21 cellular contexts compared by ENCODE assay signal in the genomic region with DNA sequence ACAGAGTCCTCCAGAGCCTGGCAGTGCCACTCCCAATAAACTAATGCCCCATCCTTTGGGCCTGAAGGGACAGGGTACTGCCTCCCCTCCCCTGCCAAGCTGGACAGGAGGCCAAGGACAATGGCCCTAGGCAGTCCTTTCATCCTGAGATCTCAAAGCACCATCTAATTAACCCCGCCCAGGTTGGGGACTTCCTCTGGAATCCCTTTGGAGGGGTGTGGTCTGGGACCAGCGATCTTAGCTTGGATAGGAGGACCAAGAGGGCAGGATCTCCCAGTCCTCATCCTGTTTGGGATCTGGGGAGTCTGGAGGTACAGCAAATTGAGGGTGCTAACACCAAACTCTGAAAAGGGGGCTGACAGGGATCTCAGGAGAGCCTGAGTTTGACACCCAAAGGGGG. TPM values are rescaled to one million over a fixed set of nuclear protein-coding genes. Genes with fewer than 3 reads are reported as not detected.
A peak's percentile ranks its signal among the peaks of the same experiment; 100 is the strongest.
DNase-seq lines count a peak whose midpoint lies in the region; ATAC-seq and TF ChIP-seq lines count a peak whose summit lies in the region.
"Had no signal": no experiment of that assay in that cellular context is flagged by ENCODE, and none has a peak within 500 bp of the region (broad histone marks: within the 10 kb centered on the region; RNA-seq: fewer than 3 reads in every experiment).

No MANE protein-coding gene starts in this region.

- peak; percentile 59 for DNase-seq in GM23338 (ENCODE audit: low spot score)
- no peak for DNase-seq in HCT116 (ENCODE audit: low read depth, low spot score)
- DNase-seq in SW480 (ENCODE audit: low spot score): peak; percentile 30
- DNase-seq in osteoblast (ENCODE audit: insufficient read length, low spot score, missing footprints): peak; percentile 32
- no peak for DNase-seq in NK-92 (lab: John Stamatoyannopoulos, UW; ENCODE audit: unreplicated experiment)
- DNase-seq: C1 segment of cervical spinal cord; CD4-positive, alpha-beta memory T cell; COR-L47; DMS53; GDM1; NCI-H1048; NCI-H187; NCI-H2081 treated with DMSO at 0.1 percent for 48 hours; NCI-H524; SJCRH30; T-helper 2 cell had no signal

- H3K27ac ChIP-seq in GM23338 (ENCODE audit: low read depth) (no peak overlapping the region), HCT116 (ENCODE audit: low read depth, low read length) (no peak overlapping the region), osteoblast (ENCODE audit: low read depth, low read length) (no peak overlapping the region)
- H3K27ac ChIP-seq: KMS-11, SJCRH30 had no signal

- no peak overlapping the region for H3K4me2 ChIP-seq in GM23338
- H3K4me2 ChIP-seq in HCT116 (ENCODE audit: low read length): no peak overlapping the region
- H3K4me2 ChIP-seq in osteoblast (ENCODE audit: insufficient read depth, low read length): no peak overlapping the region
- H3K4me2 ChIP-seq: KMS-11 had no signal

- H3K9me2 ChIP-seq in GM23338 (ENCODE audit: insufficient read depth) (no peaks in the 10 kb centered on the region), HCT116 (ENCODE audit: insufficient read depth) (no peaks in the 10 kb centered on the region)

- H3K27ac Mint-ChIP-seq in GM23338: no peak overlapping the region
- H3K27ac Mint-ChIP-seq: CD4-positive, alpha-beta memory T cell had no signal

- no peaks in the 10 kb centered on the region for H3K9me3 Mint-ChIP-seq in GM23338

- TF ChIP-seq CTCF in GM23338 (conservative IDR thresholded peaks at IDR 0.05; ENCODE audit: low read depth in 2 of 2): no peak
- no peak for TF ChIP-seq CTCF in HCT116 (IDR thresholded peaks at IDR 0.05 in 2 of 3, conservative IDR thresholded peaks at IDR 0.05 in 1 of 3; ENCODE audit: borderline replicate concordance in 1 of 3, insufficient read depth in 1 of 3, low read depth in 2 of 3, low read length in 2 of 3)
- no peak for TF ChIP-seq CTCF in osteoblast (IDR thresholded peaks at IDR 0.05; ENCODE audit: extremely low read depth, low read depth, low read length)

- no peak overlapping the region for H2AFZ ChIP-seq in GM23338
- H2AFZ ChIP-seq in HCT116 (ENCODE audit: low read depth, low read length, poor library complexity, severe bottlenecking): no peak overlapping the region
- H2AFZ ChIP-seq in osteoblast (ENCODE audit: low read length): no peak overlapping the region

- no peak overlapping the region for H3K9ac ChIP-seq in HCT116 (ENCODE audit: low read length)
- H3K9ac ChIP-seq: KMS-11 had no signal

- RAD21 ChIA-PET in HCT116 (lab: Charles Lee; ENCODE audit: low non-redundant PET in 1 of 2, low total read pairs in 2 of 2, uncharacterized antibody in 2 of 2, unreplicated experiment in 2 of 2): no interaction called here

- peaks cover 39% of the 10 kb centered on the region for H3K4me1 Mint-ChIP-seq in GM23338

- TF ChIP-seq POLR2A in HCT116 (IDR thresholded peaks at IDR 0.05; ENCODE audit: borderline replicate concordance, extremely low read depth, insufficient read depth, insufficient read length): no peak

- H3K79me2 ChIP-seq in GM23338 (replicated peaks; ENCODE audit: insufficient read depth): no peaks in the 10 kb centered on the region
- no peaks in the 10 kb centered on the region for H3K79me2 ChIP-seq in HCT116 (ENCODE audit: insufficient read depth, low read length)
- no peaks in the 10 kb centered on the region for H3K79me2 ChIP-seq in osteoblast (ENCODE audit: insufficient read depth, low read length)

- peaks cover 57% of the 10 kb centered on the region for H3K27me3 Mint-ChIP-seq in GM23338 (ENCODE audit: insufficient read depth, low read depth, poor library complexity)

- intact Hi-C loops in HCT116 (cut with micrococcal nuclease): no loop called here

- peaks cover 6% of the 10 kb centered on the region; the same call in 1 of the 2 replicates for H3F3A ChIP-seq in GM23338 (replicated peaks; ENCODE audit: low read depth)

- POLR2A ChIA-PET in HCT116 (lab: Charles Lee): interaction anchor here (1.5 kb wide), 1 partner anchor 26 kb away, joined by 4 read pairs; a partner anchor contains a TSS

- H3K4me3 ChIP-seq in GM23338 (no peak overlapping the region), HCT116 (replicated peaks in 1 of 2; ENCODE audit: low read depth in 1 of 2, low read length in 2 of 2) (no peak overlapping the region), osteoblast (ENCODE audit: insufficient read depth, low read length) (no peak overlapping the region)
- H3K4me3 ChIP-seq: GM12878, SJCRH30 had no signal

- H3K27me3 ChIP-seq in GM23338 (ENCODE audit: insufficient read depth) (peaks cover 63% of the 10 kb centered on the region), HCT116 (ENCODE audit: insufficient read depth, low read length) (peaks cover 7% of the 10 kb centered on the region; the same call in 1 of the 2 replicates), osteoblast (ENCODE audit: insufficient read depth, low read length) (peaks cover 26% of the 10 kb centered on the region)

- TF ChIP-seq RAD21 in HCT116 (IDR thresholded peaks at IDR 0.05; ENCODE audit: low read depth): no peak

- CTCF ChIA-PET in HCT116 (lab: Charles Lee): interaction anchor here (1.4 kb wide), 1 partner anchor 22 kb away, joined by 3 read pairs; no protein-coding TSS in a partner anchor

- H3K4me1 ChIP-seq in GM23338 (ENCODE audit: insufficient read depth): peaks cover 28% of the 10 kb centered on the region
- peaks cover 6 to 21% of the 10 kb centered on the region in 2 experiments; a peak in 3 of 4 replicates for H3K4me1 ChIP-seq in HCT116 (ENCODE audit: control insufficient read depth in 1 of 2, insufficient read depth in 2 of 2, low read length in 2 of 2)
- H3K4me1 ChIP-seq in osteoblast (ENCODE audit: insufficient read depth, low read length): peaks cover 15% of the 10 kb centered on the region
- H3K4me1 ChIP-seq: SJCRH30 had no signal

- BruUV-seq in HCT116 (replicated peaks; lab: Mats Ljungman, UMichigan): no TSS peak

- H3K9me3 ChIP-seq in HCT116 (ENCODE audit: control insufficient read depth in 1 of 2, insufficient read depth in 1 of 2, low read depth in 1 of 2, low read length in 2 of 2) (no peaks in the 10 kb centered on the region), osteoblast (ENCODE audit: low read depth, low read length) (no peaks in the 10 kb centered on the region)
- H3K9me3 ChIP-seq: SJCRH30 had no signal

- H4K20me1 ChIP-seq in GM23338 (replicated peaks; ENCODE audit: insufficient read depth) (peaks cover 5% of the 10 kb centered on the region; the same call in 1 of the 2 replicates), HCT116 (ENCODE audit: insufficient read depth) (no peaks in the 10 kb centered on the region), osteoblast (ENCODE audit: insufficient read depth, low read length) (no peaks in the 10 kb centered on the region)

- ATAC-seq in GM23338 (no peak), HCT116 (no peak), HG02981 (IDR thresholded peaks at IDR 0.05; ENCODE audit: unreplicated experiment) (no peak), GM21528 (IDR thresholded peaks at IDR 0.05; ENCODE audit: low FRiP score, unreplicated experiment) (no peak)
- ATAC-seq: GM12878, SK-N-SH treated with all-trans-retinoic acid at 6 μM for 48 hours had no signal

- no peaks in the 10 kb centered on the region for H3K36me3 Mint-ChIP-seq in GM23338 (ENCODE audit: low read depth)
- H3K36me3 Mint-ChIP-seq: CD4-positive, alpha-beta memory T cell had no signal

- no peak overlapping the region for H3K4me3 Mint-ChIP-seq in GM23338
- H3K4me3 Mint-ChIP-seq: CD4-positive, alpha-beta memory T cell had no signal

- H3K36me3 ChIP-seq in GM23338 (ENCODE audit: insufficient read depth) (no peaks in the 10 kb centered on the region), HCT116 (ENCODE audit: control insufficient read depth in 1 of 2, insufficient read depth in 2 of 2, low read length in 2 of 2) (no peaks in the 10 kb centered on the region), osteoblast (ENCODE audit: insufficient read depth, low read length) (no peaks in the 10 kb centered on the region)
- H3K36me3 ChIP-seq: SJCRH30 had no signal

TF ChIP-seq in HCT116, 20 proteins besides CTCF, POLR2A, EP300 and RAD21:
- TF ChIP-seq, protein P1, sequence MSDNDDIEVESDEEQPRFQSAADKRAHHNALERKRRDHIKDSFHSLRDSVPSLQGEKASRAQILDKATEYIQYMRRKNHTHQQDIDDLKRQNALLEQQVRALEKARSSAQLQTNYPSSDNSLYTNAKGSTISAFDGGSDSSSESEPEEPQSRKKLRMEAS (IDR thresholded peaks at IDR 0.05): no peak
- no peak for TF ChIP-seq YY1 (IDR thresholded peaks at IDR 0.05; ENCODE audit: extremely low read depth, insufficient replicate concordance, low read depth, low read length)
- TF ChIP-seq SRF (IDR thresholded peaks at IDR 0.05; ENCODE audit: low read depth): no peak
- peak; percentile 25 for TF ChIP-seq TCF7L2 (IDR thresholded peaks at IDR 0.05; ENCODE audit: borderline replicate concordance, extremely low read depth, insufficient read depth, insufficient read length)
- no peak for TF ChIP-seq ELF1 (IDR thresholded peaks at IDR 0.05; ENCODE audit: borderline replicate concordance, low read depth)
TF ChIP-seq in HCT116: peak in this region for 1.

RNA-seq across cellular contexts. Expression of a gene that starts 18.2 kb away (rescaled TPM):
- total RNA-seq in GM23338 (2014; rRNA removed; shearing (Covaris generic)): 0.82 and 1.0 TPM in 2 replicates
- 0.13 and 0.23 TPM in 2 replicates for polyA plus RNA-seq in GM23338 (2016; fragmentation: Nextera tagmentation; extraction: Ambion mirVana)
- total RNA-seq in HCT116 (2021; ENCODE audit: unreplicated experiment): 10.8 TPM
- 5.9 and 6.0 TPM in 2 replicates for polyA plus RNA-seq in HCT116 (2012)
- under 0.01 TPM in 2 replicates for total RNA-seq in osteoblast
- total RNA-seq: CD4-positive, alpha-beta memory T cell; GM12878; SJCRH30 had no signal
- polyA plus RNA-seq: CD4-positive, alpha-beta memory T cell had no signal

RNA-seq across cellular contexts. Expression of a gene that starts 26.9 kb away (rescaled TPM):
- total RNA-seq in GM23338 (2014; rRNA removed; shearing (Covaris generic)): 6.0 and 7.6 TPM in 2 replicates
- polyA plus RNA-seq in GM23338 (2016; fragmentation: Nextera tagmentation; extraction: Ambion mirVana): 10.8 and 12.9 TPM in 2 replicates
- total RNA-seq in HCT116 (2021; ENCODE audit: unreplicated experiment) (22.2 TPM), osteoblast (2.4 and 2.5 TPM in 2 replicates)
- polyA plus RNA-seq in HCT116 (2012): 26.8 and 27.2 TPM in 2 replicates

RNA-seq across cellular contexts. Expression of a gene that starts 28.0 kb away (rescaled TPM):
- 39.1 and 40.6 TPM in 2 replicates for total RNA-seq in GM23338 (2014; rRNA removed; shearing (Covaris generic))
- 44.0 and 45.5 TPM in 2 replicates for polyA plus RNA-seq in GM23338 (2016; fragmentation: Nextera tagmentation; extraction: Ambion mirVana)
- total RNA-seq in HCT116 (2021; ENCODE audit: unreplicated experiment) (53.2 TPM), osteoblast (41.0 and 42.7 TPM in 2 replicates)
- 55.9 and 58.2 TPM in 2 replicates for polyA plus RNA-seq in HCT116 (2012)

RNA-seq across cellular contexts. Expression of a gene that starts 37.6 kb away (rescaled TPM):
- total RNA-seq in GM23338 (2014; rRNA removed; shearing (Covaris generic)): 0.35 TPM in 1 of 2 replicates, not detected in the other
- 0.14 and 0.18 TPM in 2 replicates for polyA plus RNA-seq in GM23338 (2016; fragmentation: Nextera tagmentation; extraction: Ambion mirVana)
- total RNA-seq in HCT116 (2021; ENCODE audit: unreplicated experiment) (0.76 TPM), osteoblast (not detected in 2 replicates)
- 1.2 and 1.6 TPM in 2 replicates for polyA plus RNA-seq in HCT116 (2012)
- polyA plus RNA-seq: CD4-positive, alpha-beta memory T cell had no signal

RNA-seq across cellular contexts. Expression of a gene that starts 37.8 kb away (rescaled TPM):
- 74.7 and 75.8 TPM in 2 replicates for total RNA-seq in GM23338 (2014; rRNA removed; shearing (Covaris generic))
- 50.2 and 53.5 TPM in 2 replicates for polyA plus RNA-seq in GM23338 (2016; fragmentation: Nextera tagmentation; extraction: Ambion mirVana)
- total RNA-seq in HCT116 (2021; ENCODE audit: unreplicated experiment): 112 TPM
- polyA plus RNA-seq in HCT116 (2012): 162 and 165 TPM in 2 replicates
- 32.7 and 35.8 TPM in 2 replicates for total RNA-seq in osteoblast

Comparison
In these comparisons a context has a peak if more than half of its experiments do, and no peak if none do; other contexts are left out.
1. DNase-seq: peak in GM23338 (single experiment), SW480 (single experiment) and osteoblast (single experiment); none in HCT116 (single experiment) and NK-92 (single experiment).